Comparison of ENCODE assay signal across 16 cellular contexts in genomic region chr6:106771822-106772221, GRCh38.
DNase-seq lines count a peak whose midpoint lies in the region; ATAC-seq and TF ChIP-seq lines count a peak whose summit lies in the region.
"Had no signal": no experiment of that assay in that cellular context is flagged by ENCODE, and none has a peak within 500 bp of the region (broad histone marks: within the 10 kb centered on the region; RNA-seq: fewer than 3 reads in every experiment).

No MANE protein-coding gene starts in this region.

- WGBS in neuronal stem cell (ENCODE audit: extremely low coverage in 2 of 2, insufficient read length in 2 of 2, insufficient replicate concordance in 1 of 2), 2 donors, result no CpG with 5 or more reads among the region's 4 CpGs

- no peak overlapping the region for H2BK15ac ChIP-seq in neuronal stem cell (ENCODE audit: low read length)

- TF ChIP-seq CTCF in glutamatergic neuron (IDR thresholded peaks at IDR 0.05; ENCODE audit: partially characterized antibody, unreplicated experiment) (no peak), progenitor cell of endocrine pancreas (IDR thresholded peaks at IDR 0.05; ENCODE audit: unreplicated experiment) (no peak)

- H2BK120ac ChIP-seq in neuronal stem cell (ENCODE audit: low read depth, low read length), result no peak overlapping the region

- no peaks in the 10 kb centered on the region for H3K27me3 ChIP-seq in neuronal stem cell (ENCODE audit: control insufficient read depth in 3 of 3, insufficient read depth in 3 of 3, low read depth in 1 of 3, low read length in 3 of 3)

- H3K14ac ChIP-seq in neuronal stem cell (ENCODE audit: low read length), result no peak overlapping the region

- H3K4me1 Mint-ChIP-seq in glutamatergic neuron (ENCODE audit: low read depth, unreplicated experiment) (peaks cover 4% of the 10 kb centered on the region), progenitor cell of endocrine pancreas (ENCODE audit: low read depth) (peaks cover 22% of the 10 kb centered on the region)
- H3K4me1 Mint-ChIP-seq: CD4-positive, alpha-beta memory T cell had no signal

- no peak overlapping the region for H4K91ac ChIP-seq in neuronal stem cell (ENCODE audit: low read depth, low read length, poor library complexity)

- H3K4me1 ChIP-seq in neuronal stem cell (ENCODE audit: control insufficient read depth in 2 of 2, insufficient read depth in 1 of 2, low read depth in 1 of 2, low read length in 2 of 2), result peaks cover 0 to 3% of the 10 kb centered on the region in 2 donors
- H3K4me1 ChIP-seq: HAP-1 had no signal

- H3K4ac ChIP-seq in neuronal stem cell (ENCODE audit: low read length), result no peak overlapping the region

- no peaks in the 10 kb centered on the region for H3K79me1 ChIP-seq in neuronal stem cell (ENCODE audit: low read depth, low read length)

- H3K4me3 Mint-ChIP-seq in glutamatergic neuron (ENCODE audit: unreplicated experiment) (peak overlapping the region; percentile 6), progenitor cell of endocrine pancreas (ENCODE audit: low read depth) (no peak overlapping the region)
- H3K4me3 Mint-ChIP-seq: CD4-positive, alpha-beta memory T cell; HFFc6 had no signal

- H3K27me3 Mint-ChIP-seq in glutamatergic neuron (ENCODE audit: unreplicated experiment) (no peaks in the 10 kb centered on the region), progenitor cell of endocrine pancreas (no peaks in the 10 kb centered on the region)

- no peak overlapping the region for H3K18ac ChIP-seq in neuronal stem cell (ENCODE audit: low read length)

- H3K9me3 ChIP-seq in neuronal stem cell (replicated peaks in 1 of 2; ENCODE audit: control insufficient read depth in 2 of 2, insufficient read depth in 1 of 2, low read depth in 1 of 2, low read length in 2 of 2), result no peaks in the 10 kb centered on the region

- H3K23ac ChIP-seq in neuronal stem cell (ENCODE audit: low read depth, low read length, poor library complexity), result no peak overlapping the region

- no peak overlapping the region for H2BK5ac ChIP-seq in neuronal stem cell (ENCODE audit: low read length)

- peak; percentile 39 for DNase-seq in NCI-H69 (lab: John Stamatoyannopoulos, UW)
- no peak for DNase-seq in glutamatergic neuron
- DNase-seq in progenitor cell of endocrine pancreas (ENCODE audit: low spot score, unreplicated experiment), result no peak
- no peak for DNase-seq in HK-2 (ENCODE audit: unreplicated experiment)
- no peak for DNase-seq in neuronal stem cell (ENCODE audit: low spot score)
- DNase-seq: C1 segment of cervical spinal cord; Calu3; CD4-positive, alpha-beta memory T cell; COR-L47; DMS53; DMS79 treated with DMSO at 0.1 percent for 48 hours; GF-D8; GM23248; HFFc6 had no signal

- no peak overlapping the region for H3K27ac Mint-ChIP-seq in glutamatergic neuron (ENCODE audit: unreplicated experiment)
- peak overlapping the region; percentile 12 for H3K27ac Mint-ChIP-seq in progenitor cell of endocrine pancreas
- H3K27ac Mint-ChIP-seq: CD4-positive, alpha-beta memory T cell; HFFc6 had no signal

- no peak overlapping the region for H3K9ac ChIP-seq in neuronal stem cell (ENCODE audit: low read depth, low read length, poor library complexity)
- H3K9ac ChIP-seq: GM23248 had no signal

- no peaks in the 10 kb centered on the region for H3K36me3 ChIP-seq in neuronal stem cell (replicated peaks in 1 of 2; ENCODE audit: control insufficient read depth in 2 of 2, insufficient read depth in 2 of 2, low read length in 2 of 2)
- H3K36me3 ChIP-seq: HAP-1 had no signal

- H3K4me3 ChIP-seq in neuronal stem cell (ENCODE audit: low read length in 2 of 2), result no peak overlapping the region
- H3K4me3 ChIP-seq: GM23248, HAP-1 had no signal

- no peak overlapping the region for H2AK5ac ChIP-seq in neuronal stem cell (ENCODE audit: low read depth, low read length)

- no peak overlapping the region for H3K4me2 ChIP-seq in neuronal stem cell (ENCODE audit: insufficient read depth, low read length, poor library complexity, severe bottlenecking)

- H2AFZ ChIP-seq in neuronal stem cell (ENCODE audit: low read length), result no peak overlapping the region
- H2AFZ ChIP-seq: GM23248 had no signal

- H3K9me3 Mint-ChIP-seq in glutamatergic neuron (ENCODE audit: unreplicated experiment), result no peaks in the 10 kb centered on the region
- H3K9me3 Mint-ChIP-seq in progenitor cell of endocrine pancreas (ENCODE audit: low read depth), result peaks cover 11% of the 10 kb centered on the region

- H3K36me3 Mint-ChIP-seq in glutamatergic neuron (ENCODE audit: unreplicated experiment) (no peaks in the 10 kb centered on the region), progenitor cell of endocrine pancreas (ENCODE audit: insufficient read depth) (peaks cover 11% of the 10 kb centered on the region)
- H3K36me3 Mint-ChIP-seq: CD4-positive, alpha-beta memory T cell had no signal

- H4K8ac ChIP-seq in neuronal stem cell (ENCODE audit: low read depth, low read length), result no peak overlapping the region

- no peak overlapping the region for H2BK12ac ChIP-seq in neuronal stem cell (ENCODE audit: low read length)

- no peak for ATAC-seq in HG02970 (IDR thresholded peaks at IDR 0.05; ENCODE audit: low FRiP score, unreplicated experiment)

- H3K27ac ChIP-seq in neuronal stem cell (replicated peaks; ENCODE audit: low read length), result no peak overlapping the region
- H3K27ac ChIP-seq: GM23248 had no signal
